ENCODE assay signal across 21 cellular contexts in genomic region chr5:2996248-2996647, GRCh38.
"Had no signal": no experiment of that assay in that cellular context is flagged by ENCODE, and none has a peak within 500 bp of the region (broad histone marks: within the 10 kb centered on the region; RNA-seq: fewer than 3 reads in every experiment).

No MANE protein-coding gene starts in this region.

- H3K36me3 ChIP-seq: neutrophil, right lobe of liver, suprapubic skin, transverse colon had no signal

- H3K4me1 Mint-ChIP-seq: activated B cell treated with CpG ODN at 0.5 μM for 24 hours; activated naive CD8-positive, alpha-beta T cell treated with anti-CD3 and anti-CD28 coated beads, Interleukin-2, amount 10 ng/mL, durations not matched to agents 7 days and 5 days; naive thymus-derived CD8-positive, alpha-beta T cell; stimulated activated naive CD8-positive, alpha-beta T cell treated with anti-CD3 and anti-CD28 coated beads, Interleukin-15, amount 100 ng/mL, for 72 hours had no signal

- H3K4me1 ChIP-seq: parathyroid adenoma, right lobe of liver, suprapubic skin, transverse colon had no signal

- H3K9me3 Mint-ChIP-seq: brain had no signal

- H3K9ac ChIP-seq: parathyroid adenoma had no signal

- H3K27ac Mint-ChIP-seq: activated B cell treated with CpG ODN at 0.5 μM for 24 hours; activated CD8-positive, alpha-beta T cell treated with anti-CD3 and anti-CD28 coated beads, Interleukin-2, amount 10 ng/mL, durations not matched to agents 7 days and 5 days; activated naive CD8-positive, alpha-beta T cell treated with anti-CD3 and anti-CD28 coated beads, Interleukin-2, amount 10 ng/mL, durations not matched to agents 7 days and 5 days; activated T-cell treated with anti-CD3 and anti-CD28 coated beads, Interleukin-2, amount 50 U/mL, for 24 hours; activated T-helper 2 cell treated with anti-CD3 and anti-CD28 coated beads, Interferon-gamma antibody, Interleukin-2, Interleukin-4, amounts not matched to agents 10 μg/mL and 5 μg/mL and 100 μg/mL, durations not matched to agents 14 hours and 24 hours and 36 hours; naive thymus-derived CD8-positive, alpha-beta T cell; stimulated activated naive CD8-positive, alpha-beta T cell treated with anti-CD3 and anti-CD28 coated beads, Interleukin-15, amount 100 ng/mL, for 72 hours had no signal

- H3K9me3 ChIP-seq: neutrophil, right lobe of liver, suprapubic skin, transverse colon had no signal

- H3K4me3 Mint-ChIP-seq: activated B cell treated with CpG ODN at 0.5 μM for 24 hours; activated CD8-positive, alpha-beta T cell treated with anti-CD3 and anti-CD28 coated beads, Interleukin-2, amount 10 ng/mL, durations not matched to agents 7 days and 5 days; activated naive CD8-positive, alpha-beta T cell treated with anti-CD3 and anti-CD28 coated beads, Interleukin-2, amount 10 ng/mL, durations not matched to agents 7 days and 5 days; activated T-cell treated with anti-CD3 and anti-CD28 coated beads, Interleukin-2, amount 50 U/mL, for 24 hours; brain; naive thymus-derived CD8-positive, alpha-beta T cell; stimulated activated naive CD8-positive, alpha-beta T cell treated with anti-CD3 and anti-CD28 coated beads, Interleukin-15, amount 100 ng/mL, for 72 hours had no signal

- H2AFZ ChIP-seq: hepatocyte, parathyroid adenoma had no signal

- H3K4me3 ChIP-seq: hepatocyte, right lobe of liver, suprapubic skin, transverse colon had no signal

- H3K4me2 ChIP-seq: hepatocyte had no signal

- H3K27me3 Mint-ChIP-seq: activated B cell treated with CpG ODN at 0.5 μM for 24 hours; activated naive CD8-positive, alpha-beta T cell treated with anti-CD3 and anti-CD28 coated beads, Interleukin-2, amount 10 ng/mL, durations not matched to agents 7 days and 5 days; activated T-cell treated with anti-CD3 and anti-CD28 coated beads, Interleukin-2, amount 50 U/mL, for 24 hours; stimulated activated naive CD8-positive, alpha-beta T cell treated with anti-CD3 and anti-CD28 coated beads, Interleukin-15, amount 100 ng/mL, for 72 hours had no signal

- ATAC-seq: activated CD8-positive, alpha-beta T cell treated with anti-CD3 and anti-CD28 coated beads, Interleukin-2, amount 10 ng/mL, durations not matched to agents 7 days and 5 days; left cardiac atrium; naive thymus-derived CD8-positive, alpha-beta T cell; stimulated activated naive CD8-positive, alpha-beta T cell treated with anti-CD3 and anti-CD28 coated beads, Interleukin-15, amount 100 ng/mL, for 72 hours had no signal

- H3K36me3 Mint-ChIP-seq: activated naive CD8-positive, alpha-beta T cell treated with anti-CD3 and anti-CD28 coated beads, Interleukin-2, amount 10 ng/mL, durations not matched to agents 7 days and 5 days; brain; naive thymus-derived CD8-positive, alpha-beta T cell had no signal

- DNase-seq: activated B cell treated with CpG ODN at 0.5 μM for 24 hours; activated CD4-positive, alpha-beta T cell treated with anti-CD3 and anti-CD28 coated beads for 4 hours; activated CD8-positive, alpha-beta T cell treated with anti-CD3 and anti-CD28 coated beads, Interleukin-2, amount 10 ng/mL, durations not matched to agents 7 days and 5 days; activated naive CD4-positive, alpha-beta T cell treated with Interleukin-2 at 50 U/mL for 16 hours; activated naive CD8-positive, alpha-beta T cell treated with anti-CD3 and anti-CD28 coated beads, Interleukin-2, amount 10 ng/mL, durations not matched to agents 7 days and 5 days; activated T-cell treated with anti-CD3 and anti-CD28 coated beads, Interleukin-2, amount 50 U/mL, for 24 hours; central memory CD4-positive, alpha-beta T cell; left cardiac atrium; mesendoderm; naive thymus-derived CD8-positive, alpha-beta T cell; right lobe of liver; small intestine; stimulated activated CD4-positive, alpha-beta T cell treated with anti-CD3 and anti-CD28 coated beads, Interleukin-4, amount 100 ng/mL, for 1 hour; stimulated activated naive CD8-positive, alpha-beta T cell treated with anti-CD3 and anti-CD28 coated beads, Interleukin-15, amount 100 ng/mL, for 72 hours; transverse colon had no signal

- H3K27me3 ChIP-seq: hepatocyte, neutrophil, right lobe of liver, transverse colon had no signal

- H3K27ac ChIP-seq: hepatocyte, neutrophil, parathyroid adenoma, right lobe of liver, suprapubic skin, transverse colon had no signal
